26 cellular contexts compared by ENCODE assay signal in genomic region chr9:14888272-14888671, GRCh38. TPM values are rescaled to one million over a fixed set of nuclear protein-coding genes. Genes with fewer than 3 reads are reported as not detected.
"Had no signal": no experiment of that assay in that cellular context is flagged by ENCODE, and none has a peak within 500 bp of the region (broad histone marks: within the 10 kb centered on the region; RNA-seq: fewer than 3 reads in every experiment).

No MANE protein-coding gene starts in this region.

- ATAC-seq: foreskin keratinocyte, heart right ventricle had no signal

- FAIRE-seq: urothelium cell line had no signal

- H3K4me1 Mint-ChIP-seq: activated CD4-positive, alpha-beta T cell treated with anti-CD3 and anti-CD28 coated beads, Interleukin-2, amount 10 ng/mL, durations not matched to agents 24 days and 14 days had no signal

- H3K27me3 Mint-ChIP-seq: activated T-cell treated with anti-CD3 and anti-CD28 coated beads, Interleukin-2, amount 50 U/mL, for 24 hours; dendritic cell treated with granulocyte-macrophage colony-stimulating factor and Interleukin-4, amounts not matched to agents 40 ng/mL and 50 ng/mL, for 4 days had no signal

- H3K9me3 ChIP-seq: esophagus muscularis mucosa, heart right ventricle, left ventricle myocardium inferior, ovary, prostate gland, spleen, tibial nerve had no signal

- H3K4me3 ChIP-seq: esophagus muscularis mucosa, heart right ventricle, left ventricle myocardium inferior, lung, ovary, prostate gland, spleen, tibial nerve had no signal

- H3K4me3 Mint-ChIP-seq: activated CD4-positive, alpha-beta memory T cell treated with anti-CD3 and anti-CD28 coated beads for 36 hours; activated CD4-positive, alpha-beta T cell treated with anti-CD3 and anti-CD28 coated beads, Interleukin-2, amount 10 ng/mL, durations not matched to agents 24 days and 14 days; activated T-cell treated with anti-CD3 and anti-CD28 coated beads, Interleukin-2, amount 50 U/mL, for 24 hours; dendritic cell treated with granulocyte-macrophage colony-stimulating factor and Interleukin-4, amounts not matched to agents 40 ng/mL and 50 ng/mL, for 4 days; T-helper 1 cell treated with Interleukin-12 subunit alpha and Interleukin-12 subunit beta and Interleukin-4 antibody, amounts not matched to agents 30 μg/mL and 1 μg/mL, for 36 hours had no signal

- DNase-seq: activated CD4-positive, alpha-beta memory T cell treated with anti-CD3 and anti-CD28 coated beads for 36 hours; activated CD4-positive, alpha-beta T cell treated with anti-CD3 and anti-CD28 coated beads, Interleukin-2, amount 10 ng/mL, durations not matched to agents 24 days and 14 days; activated CD4-positive, CD25-positive, alpha-beta regulatory T cell treated with anti-CD3 and anti-CD28 coated beads, Interleukin-2, amount 50 U/mL, for 72 hours; activated CD8-positive, alpha-beta memory T cell treated with anti-CD3 and anti-CD28 coated beads, Interleukin-2, amount 50 U/mL, for 48 hours; activated gamma-delta T cell; activated naive CD4-positive, alpha-beta T cell treated with anti-CD3 and anti-CD28 coated beads, Interleukin-2, amount 50 U/mL, for 16 hours; activated T-cell treated with anti-CD3 and anti-CD28 coated beads, Interleukin-2, amount 50 U/mL, for 24 hours; amniotic stem cell; caudate nucleus; effector CD4-positive, alpha-beta T cell; foreskin keratinocyte; heart right ventricle; kidney glomerular epithelial cell; left ventricle myocardium inferior; mesendoderm; ovary; spleen; stimulated activated naive CD4-positive, alpha-beta T cell treated with Interleukin-2 at 50 U/mL for 16 hours; T1000 had no signal

- H3K27ac Mint-ChIP-seq: activated CD4-positive, alpha-beta memory T cell treated with anti-CD3 and anti-CD28 coated beads for 36 hours; activated CD4-positive, alpha-beta T cell treated with anti-CD3 and anti-CD28 coated beads, Interleukin-2, amount 10 ng/mL, durations not matched to agents 24 days and 14 days; activated T-cell treated with anti-CD3 and anti-CD28 coated beads, Interleukin-2, amount 50 U/mL, for 24 hours; dendritic cell treated with granulocyte-macrophage colony-stimulating factor and Interleukin-4, amounts not matched to agents 40 ng/mL and 50 ng/mL, for 4 days; T-helper 1 cell treated with Interleukin-12 subunit alpha and Interleukin-12 subunit beta and Interleukin-4 antibody, amounts not matched to agents 30 μg/mL and 1 μg/mL, for 36 hours had no signal

- H3K9me3 Mint-ChIP-seq: activated CD4-positive, alpha-beta memory T cell treated with anti-CD3 and anti-CD28 coated beads for 36 hours; activated CD4-positive, alpha-beta T cell treated with anti-CD3 and anti-CD28 coated beads, Interleukin-2, amount 10 ng/mL, durations not matched to agents 24 days and 14 days; activated T-cell treated with anti-CD3 and anti-CD28 coated beads, Interleukin-2, amount 50 U/mL, for 24 hours; dendritic cell treated with granulocyte-macrophage colony-stimulating factor and Interleukin-4, amounts not matched to agents 40 ng/mL and 50 ng/mL, for 4 days; T-helper 1 cell treated with Interleukin-12 subunit alpha and Interleukin-12 subunit beta and Interleukin-4 antibody, amounts not matched to agents 30 μg/mL and 1 μg/mL, for 36 hours had no signal

- H3K27ac ChIP-seq: esophagus muscularis mucosa, foreskin keratinocyte, heart right ventricle, left ventricle myocardium inferior, ovary, prostate gland, spleen, tibial nerve had no signal

- H3K36me3 ChIP-seq: esophagus muscularis mucosa, heart right ventricle, left ventricle myocardium inferior, ovary, prostate gland, spleen, tibial nerve had no signal

- H3K4me1 ChIP-seq: esophagus muscularis mucosa, foreskin keratinocyte, prostate gland, spleen had no signal

- H3K36me3 Mint-ChIP-seq: activated CD4-positive, alpha-beta memory T cell treated with anti-CD3 and anti-CD28 coated beads for 36 hours had no signal

- H3K27me3 ChIP-seq: esophagus muscularis mucosa, heart right ventricle, ovary, tibial nerve had no signal

RNA-seq across cellular contexts. Expression of gene FREM1, which starts 22.0 kb away (rescaled TPM):
- total RNA-seq: activated CD4-positive, alpha-beta memory T cell treated with anti-CD3 and anti-CD28 coated beads for 36 hours; activated CD4-positive, alpha-beta T cell treated with anti-CD3 and anti-CD28 coated beads, Interleukin-2, amount 10 ng/mL, durations not matched to agents 24 days and 14 days; foreskin keratinocyte had no signal
